In genomic region chr10:62268399-62269076, GRCh38 we compare ENCODE assay signal across 8 cellular contexts. TPM values are rescaled to one million over a fixed set of nuclear protein-coding genes. Genes with fewer than 3 reads are reported as not detected.
DNase-seq lines count a peak whose midpoint lies in the region; ATAC-seq, FAIRE-seq and TF ChIP-seq lines count a peak whose summit lies in the region.

Gene RTKN2 (minus strand): TSS chr10:62268844. CDS start chr10:62268610, 234 bp downstream.

- intact Hi-C loops in breast epithelium (cut with DNase I; ENCODE audit: low total_unique reads) = no loop called here

- TF ChIP-seq POLR2A in GM12892 (IDR thresholded peaks at IDR 0.05; ENCODE audit: low read depth, low read length) (no peak), breast epithelium (IDR thresholded peaks at IDR 0.05) (no peak)

- peak; percentile 55 for ATAC-seq in HG02840 (IDR thresholded peaks at IDR 0.05; ENCODE audit: low FRiP score, unreplicated experiment)
- no peak for ATAC-seq in GM18861 (IDR thresholded peaks at IDR 0.05; ENCODE audit: unreplicated experiment)

- H3K27me3 ChIP-seq in breast epithelium = no peaks in the 10 kb centered on the region
- peaks cover 9% of the 10 kb centered on the region for H3K27me3 ChIP-seq in iPS-20b (ENCODE audit: insufficient read depth, low read length)
- H3K27me3 ChIP-seq in skeletal muscle tissue (ENCODE audit: control insufficient read depth in 3 of 3, insufficient read depth in 3 of 3, low read length in 3 of 3) = peaks cover 0 to 13% (median 5%) of the 10 kb centered on the region in 3 donors

- peak; percentile 58 for DNase-seq in GM12892 (ENCODE audit: insufficient read length)
- peak; percentile 51 for DNase-seq in NCI-H2081 treated with DMSO at 0.1 percent for 48 hours (lab: John Stamatoyannopoulos, UW)
- DNase-seq in breast epithelium (ENCODE audit: low spot score in 2 of 2) = peak; percentile 71 to 80

- FAIRE-seq in GM12892 (lab: Jason Lieb, UNC) = no peak

- H3K9me3 ChIP-seq in breast epithelium (no peaks in the 10 kb centered on the region), iPS-20b (ENCODE audit: insufficient read depth, low read depth, low read length) (no peaks in the 10 kb centered on the region), skeletal muscle tissue (ENCODE audit: control insufficient read depth in 3 of 3, low read length in 3 of 3) (no peaks in the 10 kb centered on the region)

- H3K36me3 ChIP-seq in breast epithelium (no peaks in the 10 kb centered on the region), iPS-20b (ENCODE audit: insufficient read depth, low read depth, low read length) (no peaks in the 10 kb centered on the region), skeletal muscle tissue (ENCODE audit: control insufficient read depth in 3 of 3, insufficient read depth in 3 of 3, low read length in 3 of 3) (no peaks in the 10 kb centered on the region)

- no peaks in the 10 kb centered on the region for H3K4me1 ChIP-seq in breast epithelium
- H3K4me1 ChIP-seq in iPS-20b (ENCODE audit: insufficient read depth, low read length) = peaks cover 24% of the 10 kb centered on the region; the same call in 1 of the 2 replicates
- peaks cover 8 to 12% (median 11%) of the 10 kb centered on the region in 3 donors for H3K4me1 ChIP-seq in skeletal muscle tissue (ENCODE audit: control insufficient read depth in 3 of 3, insufficient read depth in 3 of 3, low read length in 3 of 3)

- TF ChIP-seq CTCF in VCaP (conservative IDR thresholded peaks at IDR 0.05) (no peak), breast epithelium (IDR thresholded peaks at IDR 0.05) (no peak)

- H3K9ac ChIP-seq in iPS-20b (ENCODE audit: low read depth, low read length) (peak within 1 kb of the TSS; percentile 94), skeletal muscle tissue (ENCODE audit: low read depth in 1 of 3, low read length in 3 of 3) (peak within 1 kb of the TSS; percentile 54 to 69 (median 58))

- H3K4me3 ChIP-seq in breast epithelium (peak within 1 kb of the TSS; percentile 69 to 95 (median 73)), iPS-20b (ENCODE audit: low read length) (peak within 1 kb of the TSS; percentile 98), skeletal muscle tissue (ENCODE audit: low read length in 3 of 3) (peak within 1 kb of the TSS; percentile 73 to 79 (median 77))

- H3K27ac ChIP-seq in VCaP (peak within 1 kb of the TSS; percentile 73), breast epithelium (peak within 1 kb of the TSS; percentile 56 to 57), iPS-20b (ENCODE audit: low read length) (peak within 1 kb of the TSS; percentile 89), skeletal muscle tissue (ENCODE audit: low read depth, low read length) (no peak within 1 kb of the TSS)

RNA-seq across cellular contexts. Expression of gene RTKN2, which starts in this region (rescaled TPM):
- polyA plus RNA-seq in GM12892 (2012; ENCODE audit: missing spikeins) = not detected
- total RNA-seq in breast epithelium (1 to 10 TPM in 1 of 3 donors, under 1 TPM in 2; 0.16 to 1.3 (median 0.98) TPM), skeletal muscle tissue (2.1 TPM)
